11 cellular contexts compared by ENCODE assay signal in genomic region chr17:71828182-71828596, GRCh38.
DNase-seq lines count a peak whose midpoint lies in the region; ATAC-seq and TF ChIP-seq lines count a peak whose summit lies in the region.
"Had no signal": no experiment of that assay in that cellular context is flagged by ENCODE, and none has a peak within 500 bp of the region (broad histone marks: within the 10 kb centered on the region; RNA-seq: fewer than 3 reads in every experiment).

No MANE protein-coding gene starts in this region.

- no peak overlapping the region for H3K9ac ChIP-seq in SK-N-MC (ENCODE audit: insufficient read length)

- H3K9me3 Mint-ChIP-seq in activated naive CD4-positive, alpha-beta T cell treated with anti-CD3 and anti-CD28 coated beads, Interleukin-2, amount 10 ng/mL, durations not matched to agents 7 days and 5 days = no peaks in the 10 kb centered on the region

- CTCF ChIA-PET in activated naive CD4-positive, alpha-beta T cell treated with anti-CD3 and anti-CD28 coated beads, Interleukin-2, amount 10 ng/mL, durations not matched to agents 7 days and 5 days (lab: Charles Lee) = no interaction called here

- H3K27me3 ChIP-seq in cardiac muscle cell (peaks cover 23% of the 10 kb centered on the region), aorta (ENCODE audit: control insufficient read depth in 1 of 2, insufficient read depth in 2 of 2, low read length in 1 of 2) (no peaks in the 10 kb centered on the region), upper lobe of left lung (no peaks in the 10 kb centered on the region)

- no peak overlapping the region for H3K4me3 Mint-ChIP-seq in activated naive CD4-positive, alpha-beta T cell treated with anti-CD3 and anti-CD28 coated beads, Interleukin-2, amount 10 ng/mL, durations not matched to agents 7 days and 5 days

- H3K9me3 ChIP-seq in cardiac muscle cell (ENCODE audit: low read depth) (no peaks in the 10 kb centered on the region), SK-N-MC (ENCODE audit: low read depth, low read length) (no peaks in the 10 kb centered on the region), aorta (ENCODE audit: control insufficient read depth, low read length) (no peaks in the 10 kb centered on the region), upper lobe of left lung (no peaks in the 10 kb centered on the region)
- H3K9me3 ChIP-seq: A549 had no signal

- H3K4me1 Mint-ChIP-seq in activated naive CD4-positive, alpha-beta T cell treated with anti-CD3 and anti-CD28 coated beads, Interleukin-2, amount 10 ng/mL, durations not matched to agents 7 days and 5 days = no peaks in the 10 kb centered on the region

- no peak for TF ChIP-seq EP300 in upper lobe of left lung (IDR thresholded peaks at IDR 0.05)

- no peak overlapping the region for H3K27ac ChIP-seq in cardiac muscle cell
- H3K27ac ChIP-seq in SK-N-MC = no peak overlapping the region
- no peak overlapping the region for H3K27ac ChIP-seq in aorta (ENCODE audit: low read depth in 1 of 2, low read length in 2 of 2)
- H3K27ac ChIP-seq in upper lobe of left lung = no peak overlapping the region
- H3K27ac ChIP-seq: A549, HL-60 had no signal

- H3K4me1 ChIP-seq in cardiac muscle cell (ENCODE audit: low read depth) = peaks cover 13% of the 10 kb centered on the region
- H3K4me1 ChIP-seq in aorta (ENCODE audit: control insufficient read depth in 1 of 2, insufficient read depth in 2 of 2, low read length in 2 of 2) = no peaks in the 10 kb centered on the region
- no peaks in the 10 kb centered on the region for H3K4me1 ChIP-seq in upper lobe of left lung
- H3K4me1 ChIP-seq: A549 had no signal

- no peaks in the 10 kb centered on the region for H3K36me3 Mint-ChIP-seq in activated naive CD4-positive, alpha-beta T cell treated with anti-CD3 and anti-CD28 coated beads, Interleukin-2, amount 10 ng/mL, durations not matched to agents 7 days and 5 days

- no peak overlapping the region for H3K27ac Mint-ChIP-seq in activated naive CD4-positive, alpha-beta T cell treated with anti-CD3 and anti-CD28 coated beads, Interleukin-2, amount 10 ng/mL, durations not matched to agents 7 days and 5 days

- intact Hi-C loops in Right ventricle myocardium inferior (cut with DNase I) = no loop called here
- intact Hi-C loops in aorta (cut with DNase I) = no loop called here

- ATAC-seq in Right ventricle myocardium inferior = no peak
- ATAC-seq in aorta (ENCODE audit: low FRiP score) = no peak
- ATAC-seq in upper lobe of left lung (ENCODE audit: low FRiP score in 2 of 2) = no peak
- ATAC-seq in HG03159 (IDR thresholded peaks at IDR 0.05; ENCODE audit: unreplicated experiment) = no peak
- ATAC-seq: A549, PC-3 had no signal

- WGBS in aorta, 2 donors = 5 to 8% methylated on average over 5 of the region's 5 CpGs
- 20% methylated on average over 5 of the region's 5 CpGs for WGBS in upper lobe of left lung, 2 donors

- TF ChIP-seq CTCF in cardiac muscle cell (IDR thresholded peaks at IDR 0.05; ENCODE audit: low read depth, low read length) (no peak), upper lobe of left lung (IDR thresholded peaks at IDR 0.05) (no peak)

- DNase-seq in cardiac muscle cell (ENCODE audit: low read depth in 1 of 2, low spot score in 1 of 2) = peak; percentile 5 to 17
- DNase-seq in Right ventricle myocardium inferior (ENCODE audit: missing footprints) = no peak
- peak; percentile 78 for DNase-seq in SK-N-MC (ENCODE audit: low read depth, low spot score)
- peak; percentile 96 for DNase-seq in iPS DF 4.7 (ENCODE audit: extremely low read depth, low spot score)
- DNase-seq in activated naive CD4-positive, alpha-beta T cell treated with anti-CD3 and anti-CD28 coated beads, Interleukin-2, amount 10 ng/mL, durations not matched to agents 7 days and 5 days = no peak
- DNase-seq in aorta = no peak
- no peak for DNase-seq in upper lobe of left lung
- DNase-seq: PC-3 had no signal

- no peaks in the 10 kb centered on the region for H3K27me3 Mint-ChIP-seq in activated naive CD4-positive, alpha-beta T cell treated with anti-CD3 and anti-CD28 coated beads, Interleukin-2, amount 10 ng/mL, durations not matched to agents 7 days and 5 days

- H3K4me3 ChIP-seq in cardiac muscle cell (no peak overlapping the region), SK-N-MC (no peak overlapping the region), aorta (ENCODE audit: low read length in 2 of 2) (no peak overlapping the region), upper lobe of left lung (no peak overlapping the region)
- H3K4me3 ChIP-seq: A549 had no signal

- H3K36me3 ChIP-seq in cardiac muscle cell (no peaks in the 10 kb centered on the region), SK-N-MC (ENCODE audit: insufficient read depth, low read length) (no peaks in the 10 kb centered on the region), aorta (ENCODE audit: control insufficient read depth in 1 of 2, insufficient read depth in 2 of 2, low read length in 1 of 2) (no peaks in the 10 kb centered on the region), upper lobe of left lung (no peaks in the 10 kb centered on the region)

- no peak for TF ChIP-seq POLR2A in upper lobe of left lung (IDR thresholded peaks at IDR 0.05)

Comparison
In these comparisons a context has a peak if more than half of its experiments do, and no peak if none do; other contexts are left out.
1. DNase-seq: peak in cardiac muscle cell (2 of 2), SK-N-MC (single experiment) and iPS DF 4.7 (single experiment); none in Right ventricle myocardium inferior (single experiment), activated naive CD4-positive, alpha-beta T cell treated with anti-CD3 and anti-CD28 coated beads, Interleukin-2, amount 10 ng/mL, durations not matched to agents 7 days and 5 days (single experiment), aorta (0 of 2) and upper lobe of left lung (0 of 2).